Comparison of ENCODE assay signal across 1 cellular context in the genomic region with DNA sequence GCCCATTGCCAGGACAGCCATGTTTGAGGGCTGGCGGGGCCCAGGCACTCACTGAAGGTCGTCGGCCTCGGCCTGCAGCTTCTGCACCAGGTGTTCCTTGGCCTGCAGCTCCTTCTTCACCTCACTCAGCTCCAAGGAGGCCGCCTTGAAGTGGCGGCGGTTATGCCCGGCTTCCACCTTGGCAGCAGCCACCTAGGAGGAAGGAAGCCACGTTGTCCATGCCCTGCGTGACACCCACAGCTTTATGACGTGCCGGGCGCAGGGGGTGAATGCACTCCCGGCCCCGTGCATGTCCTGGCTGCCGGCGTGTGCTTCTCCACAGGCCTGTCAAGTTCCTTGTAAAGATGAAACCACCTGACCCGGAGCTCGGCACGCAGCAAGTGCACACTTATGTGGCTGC.
A peak's percentile ranks its signal among the peaks of the same experiment; 100 is the strongest.
TF ChIP-seq lines count a peak whose summit lies in the region.

No MANE protein-coding gene starts in this region.

TF ChIP-seq in K562, 482 proteins besides CTCF, POLR2A, EP300 and RAD21:
- peak; percentile 32; the same call in 1 of the 2 replicates for TF ChIP-seq POLR2G (IDR thresholded peaks at IDR 0.05; ENCODE audit: low read depth, low read length)
- TF ChIP-seq, protein P1, sequence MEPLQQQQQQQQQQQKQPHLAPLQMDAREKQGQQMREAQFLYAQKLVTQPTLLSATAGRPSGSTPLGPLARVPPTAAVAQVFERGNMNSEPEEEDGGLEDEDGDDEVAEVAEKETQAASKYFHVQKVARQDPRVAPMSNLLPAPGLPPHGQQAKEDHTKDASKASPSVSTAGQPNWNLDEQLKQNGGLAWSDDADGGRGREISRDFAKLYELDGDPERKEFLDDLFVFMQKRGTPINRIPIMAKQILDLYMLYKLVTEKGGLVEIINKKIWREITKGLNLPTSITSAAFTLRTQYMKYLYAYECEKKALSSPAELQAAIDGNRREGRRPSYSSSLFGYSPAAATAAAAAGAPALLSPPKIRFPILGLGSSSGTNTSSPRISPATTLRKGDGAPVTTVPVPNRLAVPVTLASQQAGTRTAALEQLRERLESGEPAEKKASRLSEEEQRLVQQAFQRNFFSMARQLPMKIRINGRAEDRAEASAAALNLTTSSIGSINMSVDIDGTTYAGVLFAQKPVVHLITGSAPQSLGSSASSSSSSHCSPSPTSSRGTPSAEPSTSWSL (CRISPR knock-in tag; IDR thresholded peaks at IDR 0.05; ENCODE audit: borderline replicate concordance) = no peak
- TF ChIP-seq RBM22 (IDR thresholded peaks at IDR 0.05; ENCODE audit: low read depth, low read length, poor library complexity, severe bottlenecking) = peak; percentile 25
